ENCODE assay signal across 8 cellular contexts in the genomic region with DNA sequence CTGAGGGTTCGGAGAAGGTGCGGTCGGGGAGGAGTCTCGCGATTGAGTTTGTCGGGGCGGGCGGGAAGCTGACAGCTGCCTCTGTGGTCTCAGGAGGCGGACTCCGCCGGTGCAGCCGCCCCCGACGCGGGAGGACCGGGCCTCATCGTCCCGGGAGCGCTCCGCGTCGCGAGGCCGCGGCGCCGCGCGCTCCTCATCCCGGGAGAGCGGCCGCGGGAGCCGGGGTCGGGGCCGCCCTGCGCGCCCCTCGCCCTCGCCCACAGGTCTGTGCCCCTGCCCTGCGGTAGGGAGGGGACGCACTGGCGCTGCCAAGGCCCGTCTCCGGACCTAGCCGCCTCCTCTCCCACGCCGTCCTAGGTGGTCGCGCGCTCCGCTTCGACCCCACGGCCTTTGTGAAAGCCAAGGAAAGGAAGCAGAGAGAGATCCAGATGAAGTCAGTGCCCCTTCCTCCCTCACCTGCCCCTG. TPM values are rescaled to one million over a fixed set of nuclear protein-coding genes. Genes with fewer than 3 reads are reported as not detected.
A peak's percentile ranks its signal among the peaks of the same experiment; 100 is the strongest.
DNase-seq lines count a peak whose midpoint lies in the region; ATAC-seq, FAIRE-seq and TF ChIP-seq lines count a peak whose summit lies in the region.

No MANE protein-coding gene starts in this region.

- H3K27ac Mint-ChIP-seq in stimulated activated naive CD8-positive, alpha-beta T cell treated with anti-CD3 and anti-CD28 coated beads, Interleukin-15, Interleukin-2, amounts not matched to agents 100 ng/mL and 50 ng/mL, for 24 hours: peak overlapping the region; percentile 31

- DNase-seq in GM12865 (ENCODE audit: low read depth): no peak
- no peak for DNase-seq in RWPE2 (ENCODE audit: low spot score)
- no peak for DNase-seq in brain microvascular endothelial cell
- no peak for DNase-seq in HepG2 (ENCODE audit: low spot score)
- DNase-seq in NCI-H187 (lab: John Stamatoyannopoulos, UW): no peak

- H3K36me3 Mint-ChIP-seq in stimulated activated naive CD8-positive, alpha-beta T cell treated with anti-CD3 and anti-CD28 coated beads, Interleukin-15, Interleukin-2, amounts not matched to agents 100 ng/mL and 50 ng/mL, for 24 hours (ENCODE audit: low read depth): peaks cover 10% of the 10 kb centered on the region

- in situ Hi-C loops in brain microvascular endothelial cell (cut with HindIII; ENCODE audit: low pct_ligation_motif_present, low sequenced_read_pairs): no loop called here
- in situ Hi-C loops in HepG2 (cut with HindIII; ENCODE audit: extremely low pct_ligation_motif_present, low pct_unique_long_range_greater_than_20kb): loop anchor here (10.0 kb wide), 1 partner anchor 201 kb away; the partner anchor contains the start of gene RSPH6A

- H3K9me3 ChIP-seq in RWPE2 (ENCODE audit: severe bottlenecking) (no peaks in the 10 kb centered on the region), HepG2 (ENCODE audit: low read length) (no peaks in the 10 kb centered on the region)

- no peak for TF ChIP-seq RAD21 in HepG2 (CRISPR knock-in tag; IDR thresholded peaks at IDR 0.05)

- ATAC-seq in RWPE2 (ENCODE audit: low read depth): no peak
- no peak; the same call in 2 of the 3 replicates for ATAC-seq in HepG2
- ATAC-seq in GM18517 (IDR thresholded peaks at IDR 0.05; ENCODE audit: unreplicated experiment): no peak
- no peak for ATAC-seq in GM19328 (IDR thresholded peaks at IDR 0.05; ENCODE audit: unreplicated experiment)

- no peaks in the 10 kb centered on the region for H3K79me2 ChIP-seq in HepG2 (ENCODE audit: insufficient read depth, low read length)

- H4K20me1 ChIP-seq in HepG2 (ENCODE audit: insufficient read depth, low read length): no peaks in the 10 kb centered on the region

- H3K27me3 ChIP-seq in RWPE2 (ENCODE audit: insufficient read depth, poor library complexity, severe bottlenecking) (peaks cover 5% of the 10 kb centered on the region), brain microvascular endothelial cell (replicated peaks) (peaks cover 8% of the 10 kb centered on the region), HepG2 (ENCODE audit: control insufficient read depth in 1 of 2, insufficient read depth in 2 of 2, low read length in 2 of 2) (no peaks in the 10 kb centered on the region)

- 0 out of 2 replicates have a peak overlapping the region, but pooled peaks have one; percentile 65 for H3K4me2 ChIP-seq in HepG2 (ENCODE audit: low read depth, low read length)

- 98% methylated on average over 35 of the region's 54 CpGs for WGBS in HepG2 (ENCODE audit: low lambda C conversion rate)

- peak overlapping the region; percentile 80 for H3K4me3 Mint-ChIP-seq in stimulated activated naive CD8-positive, alpha-beta T cell treated with anti-CD3 and anti-CD28 coated beads, Interleukin-15, Interleukin-2, amounts not matched to agents 100 ng/mL and 50 ng/mL, for 24 hours

- no peak overlapping the region for H3K27ac ChIP-seq in RWPE2 (ENCODE audit: poor library complexity, severe bottlenecking)
- no peak overlapping the region for H3K27ac ChIP-seq in brain microvascular endothelial cell
- H3K27ac ChIP-seq in HepG2 (ENCODE audit: extremely low read length, insufficient read depth, low read length): no peak overlapping the region

- no peaks in the 10 kb centered on the region for H3K4me1 ChIP-seq in RWPE2 (ENCODE audit: insufficient read depth, poor library complexity, severe bottlenecking)
- H3K4me1 ChIP-seq in HepG2 (ENCODE audit: insufficient read depth, low read length): no peaks in the 10 kb centered on the region

- peak overlapping the region; percentile 70; the same call in 1 of the 2 replicates for H3K4me3 ChIP-seq in GM12865 (ENCODE audit: low read depth, low read length)
- peak overlapping the region; percentile 29 for H3K4me3 ChIP-seq in RWPE2 (ENCODE audit: severe bottlenecking)
- H3K4me3 ChIP-seq in brain microvascular endothelial cell (ENCODE audit: low read depth, low read length): peak overlapping the region; percentile 47
- H3K4me3 ChIP-seq in HepG2 (replicated peaks in 1 of 3; ENCODE audit: insufficient read depth in 1 of 3, low read depth in 2 of 3, low read length in 3 of 3): no peak overlapping the region

- POLR2A ChIA-PET in HepG2 (lab: Yijun Ruan, JAX): interaction anchor here (1.0 to 1.2 kb wide), 2 partner anchors 21 to 134 kb away, joined by 3 to 11 read pairs; partner anchors contain the start of gene CCDC61

- no peak overlapping the region for H3K9ac ChIP-seq in HepG2 (ENCODE audit: insufficient read depth, low read depth, low read length)

- intact Hi-C loops in HepG2 (cut with micrococcal nuclease; ENCODE audit: unreplicated experiment): no loop called here

- no peak for FAIRE-seq in HepG2 (lab: Jason Lieb, UNC)

- TF ChIP-seq CTCF in GM12865 (IDR thresholded peaks at IDR 0.05; ENCODE audit: insufficient read depth, low read depth, low read length, missing control alignments) (no peak), RWPE2 (IDR thresholded peaks at IDR 0.05; ENCODE audit: poor library complexity, severe bottlenecking) (no peak), brain microvascular endothelial cell (IDR thresholded peaks at IDR 0.05; ENCODE audit: low read depth, low read length, missing control alignments) (no peak), HepG2 (CRISPR knock-in tag; IDR thresholded peaks at IDR 0.05) (no peak)

- no peak for TF ChIP-seq POLR2A in HepG2 (IDR thresholded peaks at IDR 0.05; ENCODE audit: insufficient read depth in 1 of 2, low read depth in 2 of 2, low read length in 2 of 2)

- CTCF ChIA-PET in HepG2 (lab: Yijun Ruan, JAX; ENCODE audit: low intra/inter-chr PET ratio, low total read pairs): interaction anchor here (1.1 to 1.4 kb wide), 2 partner anchors 103 to 132 kb away, joined by 3 to 4 read pairs; no protein-coding TSS in a partner anchor

- H2AFZ ChIP-seq in HepG2 (ENCODE audit: low read length): no peak overlapping the region

- peaks cover 17% of the 10 kb centered on the region for H3K4me1 Mint-ChIP-seq in stimulated activated naive CD8-positive, alpha-beta T cell treated with anti-CD3 and anti-CD28 coated beads, Interleukin-15, Interleukin-2, amounts not matched to agents 100 ng/mL and 50 ng/mL, for 24 hours (ENCODE audit: low read depth)

- no peaks in the 10 kb centered on the region for H3K36me3 ChIP-seq in RWPE2 (ENCODE audit: low read depth)
- H3K36me3 ChIP-seq in brain microvascular endothelial cell (replicated peaks): no peaks in the 10 kb centered on the region
- H3K36me3 ChIP-seq in HepG2 (replicated peaks in 1 of 2; ENCODE audit: control insufficient read depth in 1 of 2, insufficient read depth in 2 of 2, low read length in 2 of 2): no peaks in the 10 kb centered on the region

- H3K27me3 Mint-ChIP-seq in stimulated activated naive CD8-positive, alpha-beta T cell treated with anti-CD3 and anti-CD28 coated beads, Interleukin-15, Interleukin-2, amounts not matched to agents 100 ng/mL and 50 ng/mL, for 24 hours: peaks cover 19% of the 10 kb centered on the region

- H3K9me3 Mint-ChIP-seq in stimulated activated naive CD8-positive, alpha-beta T cell treated with anti-CD3 and anti-CD28 coated beads, Interleukin-15, Interleukin-2, amounts not matched to agents 100 ng/mL and 50 ng/mL, for 24 hours: no peaks in the 10 kb centered on the region

- BruUV-seq in HepG2 (replicated peaks; lab: Mats Ljungman, UMichigan): no TSS peak

- TF ChIP-seq EP300 in HepG2 (IDR thresholded peaks at IDR 0.05; ENCODE audit: low read depth in 2 of 2, low read length in 2 of 2): no peak
- TF ChIP-seq EP300 in HepG2 (CRISPR knock-in tag; IDR thresholded peaks at IDR 0.05; ENCODE audit: borderline replicate concordance): no peak

RNA-seq across cellular contexts. Expression of gene PGLYRP1, which starts 6.9 kb away (rescaled TPM):
- not detected in 2 replicates for total RNA-seq in HepG2 (2016; rRNA removed; fragmentation: Illumina TruSeq; extraction: Trizol)
- not detected in 2 replicates for total RNA-seq in HepG2 (2016; cell fraction: cytosol; rRNA removed; fragmentation: Illumina TruSeq; extraction: Trizol; ENCODE audit: low read depth)
- total RNA-seq in HepG2 (2016; cell fraction: insoluble cytoplasmic fraction; rRNA removed; fragmentation: Illumina TruSeq; extraction: Trizol): not detected in 2 replicates
- total RNA-seq in HepG2 (2016; cell fraction: membrane; rRNA removed; fragmentation: Illumina TruSeq; extraction: Trizol): not detected in 2 replicates
- total RNA-seq in HepG2 (2016; cell fraction: nucleus; rRNA removed; fragmentation: Illumina TruSeq; extraction: Trizol): not detected in 2 replicates
- not detected in 2 replicates for polyA plus RNA-seq in HepG2 (2011; rRNA removed)
- not detected in 2 replicates for polyA plus RNA-seq in HepG2 (2011; cell fraction: cytosol; rRNA removed)
- not detected in 2 replicates for polyA plus RNA-seq in HepG2 (2011; cell fraction: nucleus; rRNA removed)
- polyA plus RNA-seq in HepG2 (2012): not detected in 2 replicates
- polyA plus RNA-seq in HepG2 (2016; cell fraction: cytosol; fragmentation: Illumina TruSeq; extraction: Trizol; ENCODE audit: low read depth): not detected in 2 replicates
- not detected in 2 replicates for polyA plus RNA-seq in HepG2 (2016; cell fraction: insoluble cytoplasmic fraction; fragmentation: Illumina TruSeq; extraction: Trizol; ENCODE audit: low read depth)
- not detected in 2 replicates for polyA plus RNA-seq in HepG2 (2016; cell fraction: membrane; fragmentation: Illumina TruSeq; extraction: Trizol; ENCODE audit: low read depth)
- not detected in 2 replicates for polyA plus RNA-seq in HepG2 (2016; cell fraction: nucleus; fragmentation: Illumina TruSeq; extraction: Trizol; ENCODE audit: insufficient read depth, low read depth)
- polyA minus RNA-seq in HepG2 (2011; rRNA and poly(A)+ RNA removed; ENCODE audit: low replicate concordance): not detected in 2 replicates
- polyA minus RNA-seq in HepG2 (2011; cell fraction: cytosol; rRNA and poly(A)+ RNA removed): not detected in 2 replicates
- polyA minus RNA-seq in HepG2 (2011; cell fraction: nucleus; rRNA and poly(A)+ RNA removed): not detected in 2 replicates

RNA-seq across cellular contexts. Expression of gene CCDC61, which starts 20.7 kb away (rescaled TPM):
- total RNA-seq in HepG2 (2016; rRNA removed; fragmentation: Illumina TruSeq; extraction: Trizol): 3.3 and 4.2 TPM in 2 replicates
- total RNA-seq in HepG2 (2016; cell fraction: cytosol; rRNA removed; fragmentation: Illumina TruSeq; extraction: Trizol; ENCODE audit: low read depth): 0.53 and 0.71 TPM in 2 replicates
- total RNA-seq in HepG2 (2016; cell fraction: insoluble cytoplasmic fraction; rRNA removed; fragmentation: Illumina TruSeq; extraction: Trizol): 2.2 and 3.8 TPM in 2 replicates
- 0.74 and 1.1 TPM in 2 replicates for total RNA-seq in HepG2 (2016; cell fraction: membrane; rRNA removed; fragmentation: Illumina TruSeq; extraction: Trizol)
- 4.0 and 4.2 TPM in 2 replicates for total RNA-seq in HepG2 (2016; cell fraction: nucleus; rRNA removed; fragmentation: Illumina TruSeq; extraction: Trizol)
- polyA plus RNA-seq in HepG2 (2011; rRNA removed): 4.9 and 6.0 TPM in 2 replicates
- polyA plus RNA-seq in HepG2 (2011; cell fraction: cytosol; rRNA removed): 3.1 and 4.4 TPM in 2 replicates
- 22.6 and 26.0 TPM in 2 replicates for polyA plus RNA-seq in HepG2 (2011; cell fraction: nucleus; rRNA removed)
- polyA plus RNA-seq in HepG2 (2012): 4.4 and 5.7 TPM in 2 replicates
- polyA plus RNA-seq in HepG2 (2016; cell fraction: cytosol; fragmentation: Illumina TruSeq; extraction: Trizol; ENCODE audit: low read depth): 0.61 and 0.75 TPM in 2 replicates
- 4.7 and 5.4 TPM in 2 replicates for polyA plus RNA-seq in HepG2 (2016; cell fraction: insoluble cytoplasmic fraction; fragmentation: Illumina TruSeq; extraction: Trizol; ENCODE audit: low read depth)
- polyA plus RNA-seq in HepG2 (2016; cell fraction: membrane; fragmentation: Illumina TruSeq; extraction: Trizol; ENCODE audit: low read depth): 0.81 and 1.2 TPM in 2 replicates
- 12.9 and 13.8 TPM in 2 replicates for polyA plus RNA-seq in HepG2 (2016; cell fraction: nucleus; fragmentation: Illumina TruSeq; extraction: Trizol; ENCODE audit: insufficient read depth, low read depth)
- 4.8 and 6.4 TPM in 2 replicates for polyA minus RNA-seq in HepG2 (2011; rRNA and poly(A)+ RNA removed; ENCODE audit: low replicate concordance)
- polyA minus RNA-seq in HepG2 (2011; cell fraction: cytosol; rRNA and poly(A)+ RNA removed): 1.9 and 2.6 TPM in 2 replicates
- 8.2 and 9.9 TPM in 2 replicates for polyA minus RNA-seq in HepG2 (2011; cell fraction: nucleus; rRNA and poly(A)+ RNA removed)

RNA-seq across cellular contexts. Expression of gene IGFL4, which starts 24.8 kb away (rescaled TPM):
- total RNA-seq in HepG2 (2016; rRNA removed; fragmentation: Illumina TruSeq; extraction: Trizol): 0.20 and 1.4 TPM in 2 replicates
- total RNA-seq in HepG2 (2016; cell fraction: cytosol; rRNA removed; fragmentation: Illumina TruSeq; extraction: Trizol; ENCODE audit: low read depth): 0.09 TPM in 1 of 2 replicates, not detected in the other
- total RNA-seq in HepG2 (2016; cell fraction: insoluble cytoplasmic fraction; rRNA removed; fragmentation: Illumina TruSeq; extraction: Trizol): 0.27 and 1.5 TPM in 2 replicates
- total RNA-seq in HepG2 (2016; cell fraction: membrane; rRNA removed; fragmentation: Illumina TruSeq; extraction: Trizol): 0.28 and 0.43 TPM in 2 replicates
- total RNA-seq in HepG2 (2016; cell fraction: nucleus; rRNA removed; fragmentation: Illumina TruSeq; extraction: Trizol): 3.3 and 3.7 TPM in 2 replicates
- polyA plus RNA-seq in HepG2 (2011; rRNA removed): 1.1 and 1.2 TPM in 2 replicates
- polyA plus RNA-seq in HepG2 (2011; cell fraction: cytosol; rRNA removed): 0.09 and 0.18 TPM in 2 replicates
- polyA plus RNA-seq in HepG2 (2011; cell fraction: nucleus; rRNA removed): 5.3 and 5.9 TPM in 2 replicates
- polyA plus RNA-seq in HepG2 (2012): 0.47 and 0.83 TPM in 2 replicates
- 0.05 TPM in 1 of 2 replicates, not detected in the other for polyA plus RNA-seq in HepG2 (2016; cell fraction: cytosol; fragmentation: Illumina TruSeq; extraction: Trizol; ENCODE audit: low read depth)
- 0.14 and 0.24 TPM in 2 replicates for polyA plus RNA-seq in HepG2 (2016; cell fraction: insoluble cytoplasmic fraction; fragmentation: Illumina TruSeq; extraction: Trizol; ENCODE audit: low read depth)
- 0.06 and 0.22 TPM in 2 replicates for polyA plus RNA-seq in HepG2 (2016; cell fraction: membrane; fragmentation: Illumina TruSeq; extraction: Trizol; ENCODE audit: low read depth)
- polyA plus RNA-seq in HepG2 (2016; cell fraction: nucleus; fragmentation: Illumina TruSeq; extraction: Trizol; ENCODE audit: insufficient read depth, low read depth): 7.1 and 7.2 TPM in 2 replicates
- 0.07 and 0.10 TPM in 2 replicates for polyA minus RNA-seq in HepG2 (2011; rRNA and poly(A)+ RNA removed; ENCODE audit: low replicate concordance)
- polyA minus RNA-seq in HepG2 (2011; cell fraction: cytosol; rRNA and poly(A)+ RNA removed): not detected in 2 replicates
- polyA minus RNA-seq in HepG2 (2011; cell fraction: nucleus; rRNA and poly(A)+ RNA removed): 1.7 and 2.2 TPM in 2 replicates

RNA-seq across cellular contexts. Expression of gene NOVA2, which starts 42.3 kb away (rescaled TPM):
- total RNA-seq in HepG2 (2016; rRNA removed; fragmentation: Illumina TruSeq; extraction: Trizol): not detected in 2 replicates
- not detected in 2 replicates for total RNA-seq in HepG2 (2016; cell fraction: cytosol; rRNA removed; fragmentation: Illumina TruSeq; extraction: Trizol; ENCODE audit: low read depth)
- not detected in 2 replicates for total RNA-seq in HepG2 (2016; cell fraction: insoluble cytoplasmic fraction; rRNA removed; fragmentation: Illumina TruSeq; extraction: Trizol)
- total RNA-seq in HepG2 (2016; cell fraction: membrane; rRNA removed; fragmentation: Illumina TruSeq; extraction: Trizol): not detected in 2 replicates
- total RNA-seq in HepG2 (2016; cell fraction: nucleus; rRNA removed; fragmentation: Illumina TruSeq; extraction: Trizol): not detected in 2 replicates
- polyA plus RNA-seq in HepG2 (2011; rRNA removed): not detected in 2 replicates
- polyA plus RNA-seq in HepG2 (2011; cell fraction: cytosol; rRNA removed): not detected in 2 replicates
- not detected in 2 replicates for polyA plus RNA-seq in HepG2 (2011; cell fraction: nucleus; rRNA removed)
- not detected in 2 replicates for polyA plus RNA-seq in HepG2 (2012)
- not detected in 2 replicates for polyA plus RNA-seq in HepG2 (2016; cell fraction: cytosol; fragmentation: Illumina TruSeq; extraction: Trizol; ENCODE audit: low read depth)
- polyA plus RNA-seq in HepG2 (2016; cell fraction: insoluble cytoplasmic fraction; fragmentation: Illumina TruSeq; extraction: Trizol; ENCODE audit: low read depth): not detected in 2 replicates
- polyA plus RNA-seq in HepG2 (2016; cell fraction: membrane; fragmentation: Illumina TruSeq; extraction: Trizol; ENCODE audit: low read depth): not detected in 2 replicates
- not detected in 2 replicates for polyA plus RNA-seq in HepG2 (2016; cell fraction: nucleus; fragmentation: Illumina TruSeq; extraction: Trizol; ENCODE audit: insufficient read depth, low read depth)
- polyA minus RNA-seq in HepG2 (2011; rRNA and poly(A)+ RNA removed; ENCODE audit: low replicate concordance): not detected in 2 replicates
- polyA minus RNA-seq in HepG2 (2011; cell fraction: cytosol; rRNA and poly(A)+ RNA removed): not detected in 2 replicates
- polyA minus RNA-seq in HepG2 (2011; cell fraction: nucleus; rRNA and poly(A)+ RNA removed): not detected in 2 replicates

Comparison
In these comparisons a context has a peak if more than half of its experiments do, and no peak if none do; other contexts are left out.
1. H3K4me3 ChIP-seq: peak in GM12865 (single experiment), RWPE2 (single experiment) and brain microvascular endothelial cell (single experiment); none in HepG2 (0 of 3).